8 cellular contexts compared by ENCODE assay signal in the genomic region with DNA sequence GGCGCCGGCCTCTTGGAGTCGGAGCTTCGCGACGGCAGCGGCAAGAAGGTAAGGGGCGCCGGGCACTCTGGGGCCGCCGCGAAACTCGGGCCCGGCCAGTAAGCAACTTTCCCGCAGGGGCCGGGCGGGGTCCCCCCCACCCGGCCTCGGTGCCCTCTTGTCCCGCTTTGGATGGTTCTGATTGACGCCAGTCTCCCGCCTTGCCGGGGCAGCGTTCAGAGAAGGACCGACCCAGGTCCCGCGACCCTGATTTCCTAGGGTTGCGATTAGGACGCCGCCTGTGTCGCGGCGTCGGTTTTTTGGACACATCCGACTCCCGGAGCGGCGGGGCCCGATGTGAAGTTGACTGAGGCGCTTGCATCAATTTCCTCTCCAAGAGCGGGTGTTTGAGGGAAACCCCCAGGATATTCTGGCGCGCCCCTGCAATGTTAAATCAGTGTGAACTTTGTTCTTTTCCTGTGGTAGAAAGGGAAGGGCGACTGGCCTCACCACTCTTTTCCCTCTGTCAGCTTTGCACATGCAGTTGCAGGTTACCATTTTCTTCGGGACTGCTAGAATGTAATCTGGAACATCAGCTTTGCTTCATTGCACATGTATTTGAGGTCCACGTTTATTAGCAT. TPM values are rescaled to one million over a fixed set of nuclear protein-coding genes. Genes with fewer than 3 reads are reported as not detected.
DNase-seq lines count a peak whose midpoint lies in the region; TF ChIP-seq lines count a peak whose summit lies in the region.

No MANE protein-coding gene starts in this region.

- peaks cover 3% of the 10 kb centered on the region for H3K36me3 Mint-ChIP-seq in T-helper 2 cell treated with Interferon-gamma antibody and Interleukin-4, amounts not matched to agents 5 μg/mL and 100 μg/mL, for 36 hours (ENCODE audit: low read depth)
- no peaks in the 10 kb centered on the region for H3K36me3 Mint-ChIP-seq in brain

- no peaks in the 10 kb centered on the region for H3K27me3 ChIP-seq in kidney epithelial cell (ENCODE audit: control insufficient read depth, insufficient read depth, low read length)

- peak overlapping the region; percentile 68 for H3K4me3 ChIP-seq in kidney epithelial cell (ENCODE audit: low read depth, low read length)

- H3K27ac Mint-ChIP-seq in T-helper 2 cell treated with Interferon-gamma antibody and Interleukin-4, amounts not matched to agents 5 μg/mL and 100 μg/mL, for 36 hours, result peak overlapping the region; percentile 85
- H3K27ac Mint-ChIP-seq in brain, result peak overlapping the region; percentile 40 to 92 (median 79)

- no peaks in the 10 kb centered on the region for H3K36me3 ChIP-seq in kidney epithelial cell (ENCODE audit: control insufficient read depth, insufficient read depth, low read length)

- H3K4me1 Mint-ChIP-seq in T-helper 2 cell treated with Interferon-gamma antibody and Interleukin-4, amounts not matched to agents 5 μg/mL and 100 μg/mL, for 36 hours (ENCODE audit: low read depth), result peaks cover 34% of the 10 kb centered on the region
- peaks cover 44% of the 10 kb centered on the region for H3K4me1 Mint-ChIP-seq in brain

- no peaks in the 10 kb centered on the region for H3K9me3 Mint-ChIP-seq in T-helper 2 cell treated with Interferon-gamma antibody and Interleukin-4, amounts not matched to agents 5 μg/mL and 100 μg/mL, for 36 hours
- no peaks in the 10 kb centered on the region for H3K9me3 Mint-ChIP-seq in brain

- DNase-seq in DMS 273 (lab: John Stamatoyannopoulos, UW; ENCODE audit: unreplicated experiment) (peak; percentile 66), DMS 273 treated with DMSO at 0.1 percent for 48 hours (lab: John Stamatoyannopoulos, UW) (no peak), kidney epithelial cell (ENCODE audit: low read depth) (no peak), NCI-H2196 (lab: John Stamatoyannopoulos, UW; ENCODE audit: unreplicated experiment) (no peak), SK-N-DZ (ENCODE audit: low spot score) (no peak)
- peak; percentile 37 for DNase-seq in T-helper 2 cell treated with Interferon-gamma antibody and Interleukin-4, amounts not matched to agents 5 μg/mL and 100 μg/mL, for 36 hours (ENCODE audit: low spot score)
- peak; percentile 12 to 46 (median 30) for DNase-seq in stimulated activated CD4-positive, alpha-beta T cell treated with anti-CD3 and anti-CD28 coated beads, Interleukin-1b, Interleukin-23, amount 100 ng/mL, for 24 hours (ENCODE audit: low read depth in 4 of 4, low spot score in 1 of 4)

- H3K27me3 Mint-ChIP-seq in T-helper 2 cell treated with Interferon-gamma antibody and Interleukin-4, amounts not matched to agents 5 μg/mL and 100 μg/mL, for 36 hours (ENCODE audit: low read depth), result peaks cover 19% of the 10 kb centered on the region
- peaks cover 34% of the 10 kb centered on the region for H3K27me3 Mint-ChIP-seq in brain

- TF ChIP-seq CTCF in brain (conservative IDR thresholded peaks at IDR 0.05), result no peak
- TF ChIP-seq CTCF in kidney epithelial cell (IDR thresholded peaks at IDR 0.05; ENCODE audit: insufficient read depth, low read length, poor library complexity, severe bottlenecking), result no peak

- H3K4me3 Mint-ChIP-seq in T-helper 2 cell treated with Interferon-gamma antibody and Interleukin-4, amounts not matched to agents 5 μg/mL and 100 μg/mL, for 36 hours, result peak overlapping the region; percentile 87
- peak overlapping the region; percentile 81 to 96 (median 85) for H3K4me3 Mint-ChIP-seq in brain

RNA-seq across cellular contexts. Expression of gene PDE8A, which starts 0.8 kb away (rescaled TPM):
- 7.1 TPM for polyA plus RNA-seq in brain (ENCODE audit: insufficient read depth, low read depth, low replicate concordance)
- total RNA-seq in kidney epithelial cell, result 26.7 and 31.5 TPM in 2 replicates
- polyA plus RNA-seq in SK-N-DZ (2014; cell fraction: cytosol; rRNA removed), result 13.0 and 15.0 TPM in 2 replicates
- polyA plus RNA-seq in SK-N-DZ (2014; cell fraction: nucleus; rRNA removed), result 33.6 and 52.2 TPM in 2 replicates

Comparison
In these comparisons a context has a peak if more than half of its experiments do, and no peak if none do; other contexts are left out.
1. DNase-seq: peak in DMS 273 (single experiment), T-helper 2 cell treated with Interferon-gamma antibody and Interleukin-4, amounts not matched to agents 5 μg/mL and 100 μg/mL, for 36 hours (single experiment) and stimulated activated CD4-positive, alpha-beta T cell treated with anti-CD3 and anti-CD28 coated beads, Interleukin-1b, Interleukin-23, amount 100 ng/mL, for 24 hours (4 of 4); none in DMS 273 treated with DMSO at 0.1 percent for 48 hours (single experiment), kidney epithelial cell (single experiment), NCI-H2196 (single experiment) and SK-N-DZ (single experiment).